ENCODE assay signal across 1 cellular context in genomic region chr1:43348809-43349593, GRCh38.
A peak's percentile ranks its signal among the peaks of the same experiment; 100 is the strongest.
TF ChIP-seq lines count a peak whose summit lies in the region.

No MANE protein-coding gene starts in this region.

TF ChIP-seq in HEK293, 187 proteins besides CTCF, POLR2A, EP300 and RAD21 (continued from another document):
- TF ChIP-seq ZNF148 (tag by site-specific recombination; IDR thresholded peaks at IDR 0.05; ENCODE audit: borderline replicate concordance) (no peak), KLF7 (tag by site-specific recombination; IDR thresholded peaks at IDR 0.05; ENCODE audit: borderline replicate concordance) (peak; percentile 35; the same call in 1 of the 2 replicates), ZNF529 (tag by site-specific recombination; IDR thresholded peaks at IDR 0.05; ENCODE audit: insufficient replicate concordance) (no peak), ZNF560 (tag by site-specific recombination; IDR thresholded peaks at IDR 0.05; ENCODE audit: borderline replicate concordance) (no peak), ZNF692 (tag by site-specific recombination; IDR thresholded peaks at IDR 0.05) (peak; percentile 84), ZNF416 (tag by site-specific recombination; IDR thresholded peaks at IDR 0.05) (no peak), KLF9 (tag by site-specific recombination; IDR thresholded peaks at IDR 0.05; ENCODE audit: low read depth) (peak; percentile 97), GLI2 (tag by site-specific recombination; IDR thresholded peaks at IDR 0.05; ENCODE audit: borderline replicate concordance, low read depth) (no peak), ZNF585B (tag by site-specific recombination; IDR thresholded peaks at IDR 0.05) (no peak), ZNF155 (tag by site-specific recombination; IDR thresholded peaks at IDR 0.05) (no peak), ZNF513 (tag by site-specific recombination; IDR thresholded peaks at IDR 0.05) (no peak), ZNF658 (tag by site-specific recombination; IDR thresholded peaks at IDR 0.05) (no peak), ZNF211 (tag by site-specific recombination; IDR thresholded peaks at IDR 0.05; ENCODE audit: low read depth) (no peak), TRIM28 (IDR thresholded peaks at IDR 0.05; ENCODE audit: borderline replicate concordance, low read length) (no peak), ZNF248 (tag by site-specific recombination; IDR thresholded peaks at IDR 0.05) (no peak), ZNF701 (tag by site-specific recombination; IDR thresholded peaks at IDR 0.05) (no peak), SP7 (tag by site-specific recombination; IDR thresholded peaks at IDR 0.05) (peak; percentile 42), ZNF26 (tag by site-specific recombination; IDR thresholded peaks at IDR 0.05) (no peak), ZNF555 (tag by site-specific recombination; conservative IDR thresholded peaks at IDR 0.05) (no peak), ZFP3 (tag by site-specific recombination; IDR thresholded peaks at IDR 0.05; ENCODE audit: low read depth) (no peak), HOXC10 (CRISPR knock-in tag; IDR thresholded peaks at IDR 0.05) (no peak), KLF8 (tag by site-specific recombination; IDR thresholded peaks at IDR 0.05) (peak; percentile 79), PRDM6 (tag by site-specific recombination; IDR thresholded peaks at IDR 0.05) (no peak), ZNF366 (tag by site-specific recombination; conservative IDR thresholded peaks at IDR 0.05) (no peak), ZNF362 (tag by site-specific recombination; IDR thresholded peaks at IDR 0.05) (no peak), ZNF394 (tag by site-specific recombination; IDR thresholded peaks at IDR 0.05; ENCODE audit: borderline replicate concordance) (no peak), ATF2 (tag by site-specific recombination; IDR thresholded peaks at IDR 0.05; ENCODE audit: low read depth) (no peak), ZNF449 (tag by site-specific recombination; IDR thresholded peaks at IDR 0.05) (peak; percentile 81), ZNF610 (tag by site-specific recombination; IDR thresholded peaks at IDR 0.05; ENCODE audit: borderline replicate concordance) (0 out of 2 replicates have a peak, but pooled peaks have one; percentile 21), BCL11B (tag by site-specific recombination; IDR thresholded peaks at IDR 0.05; ENCODE audit: low read depth) (peak; percentile 66; the same call in 1 of the 2 replicates), ZXDB (tag by site-specific recombination; IDR thresholded peaks at IDR 0.05) (peak; percentile 58), HIC1 (tag by site-specific recombination; IDR thresholded peaks at IDR 0.05) (peak; percentile 77; the same call in 1 of the 2 replicates)
